8 cellular contexts compared by ENCODE assay signal in genomic region chr15:72231066-72231846, GRCh38. TPM values are rescaled to one million over a fixed set of nuclear protein-coding genes. Genes with fewer than 3 reads are reported as not detected.
DNase-seq lines count a peak whose midpoint lies in the region; ATAC-seq and TF ChIP-seq lines count a peak whose summit lies in the region.

Gene PKM, minus strand, starts transcription at chr15:72231190. Its CDS starts 12,093 bp downstream, at chr15:72219097.

- H3K9me3 ChIP-seq in ovary (no peaks in the 10 kb centered on the region), thymus (ENCODE audit: control insufficient read depth) (no peaks in the 10 kb centered on the region)

- WGBS in ovary, 3 donors, result 0 to 1% (median 1%) methylated on average over 55 to 70 of the region's 70 CpGs
- WGBS in thymus, result 1% methylated on average over 70 of the region's 70 CpGs

- TF ChIP-seq CTCF in GM10266 (IDR thresholded peaks at IDR 0.05; ENCODE audit: control insufficient read depth, insufficient read depth, low read depth, missing control alignments) (no peak), ovary (IDR thresholded peaks at IDR 0.05) (no peak)

- no peak for TF ChIP-seq EP300 in ovary (IDR thresholded peaks at IDR 0.05)

- DNase-seq in GM10266 (ENCODE audit: extremely low spot score) (peak; percentile 93), NCI-H1417 treated with DMSO at 0.1 percent for 48 hours (lab: John Stamatoyannopoulos, UW) (peak; percentile 88), SW 1271 (lab: John Stamatoyannopoulos, UW) (peak; percentile 95 to 98), Right ventricle myocardium inferior (ENCODE audit: missing footprints) (peak; percentile 98), ovary (peak; percentile 93 to 97 (median 94))
- DNase-seq in activated naive CD8-positive, alpha-beta T cell treated with anti-CD3 and anti-CD28 coated beads, Interleukin-2, amount 50 U/mL, for 16 hours (ENCODE audit: low read depth, low spot score), result peak; percentile 93

- H3K27ac ChIP-seq in ovary, result peak within 1 kb of the TSS; percentile 90 to 99
- peak within 1 kb of the TSS; percentile 94 for H3K27ac ChIP-seq in thymus (ENCODE audit: low read depth)

- H3K4me1 ChIP-seq in ovary (ENCODE audit: insufficient read depth), result peaks cover 18% of the 10 kb centered on the region
- H3K4me1 ChIP-seq in thymus (ENCODE audit: control insufficient read depth, insufficient read depth, low read length), result peaks cover 5% of the 10 kb centered on the region

- no peaks in the 10 kb centered on the region for H3K36me3 ChIP-seq in ovary
- no peaks in the 10 kb centered on the region for H3K36me3 ChIP-seq in thymus (ENCODE audit: control insufficient read depth, insufficient read depth)

- peak within 1 kb of the TSS; percentile 88 for H3K4me3 ChIP-seq in ovary
- peak within 1 kb of the TSS; percentile 61 for H3K4me3 ChIP-seq in thymus (ENCODE audit: low read length)

- TF ChIP-seq POLR2A in ovary (IDR thresholded peaks at IDR 0.05), result peak; percentile 88

- H3K27me3 ChIP-seq in ovary, result no peaks in the 10 kb centered on the region
- H3K27me3 ChIP-seq in thymus (ENCODE audit: control insufficient read depth, insufficient read depth), result no peaks in the 10 kb centered on the region

- peak; percentile 48 for ATAC-seq in HG02678 (IDR thresholded peaks at IDR 0.05; ENCODE audit: unreplicated experiment)
- ATAC-seq in Right ventricle myocardium inferior, result peak; percentile 93

- intact Hi-C loops in Right ventricle myocardium inferior (cut with DNase I) (loop anchor here (2.0 kb wide), 1 partner anchor 42 kb away; the partner anchor contains the start of gene PARP6), ovary (cut with DNase I) (loop anchor here in 2 of 4 donors (2.0 to 5.0 kb wide), 2 partner anchors 41 to 42 kb away; partner anchors contain the start of gene PARP6 (in 2 of the 2))

RNA-seq across cellular contexts. Expression of gene PKM, which starts in this region (rescaled TPM):
- 1,022 TPM for total RNA-seq in Right ventricle myocardium inferior
- 100 to 1,000 TPM; 128 to 385 (median 291) TPM for total RNA-seq in ovary
- polyA plus RNA-seq in ovary, result 100 to 1,000 TPM; 135 to 692 TPM
- polyA plus RNA-seq in thymus, result 199 TPM

Comparison
In these comparisons a context has a peak if more than half of its experiments do, and no peak if none do; other contexts are left out.
1. Peak in every context shown above with its lines: DNase-seq, ATAC-seq, H3K4me3 ChIP-seq and H3K27ac ChIP-seq.